ENCODE assay signal across 23 cellular contexts in the genomic region with DNA sequence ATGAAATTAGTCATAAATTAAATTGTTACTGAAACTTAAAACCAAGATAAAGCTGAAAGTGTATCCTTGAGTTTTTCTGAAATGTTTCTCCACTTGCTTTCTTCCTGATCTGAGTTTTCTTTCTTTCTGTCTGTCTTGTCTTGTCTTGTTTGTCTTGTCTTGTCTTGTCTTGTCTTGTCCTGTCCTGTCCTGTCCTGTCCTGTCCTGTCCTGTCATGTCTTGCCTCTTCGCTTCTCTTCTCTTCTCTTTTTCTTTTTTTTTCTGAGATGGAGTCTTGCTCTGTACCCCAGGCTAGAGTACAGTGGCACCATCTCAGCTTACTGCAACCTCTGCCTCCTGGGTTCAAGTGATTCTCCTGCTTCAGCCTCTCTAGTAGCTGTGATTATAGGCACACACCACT.
DNase-seq lines count a peak whose midpoint lies in the region; ATAC-seq, FAIRE-seq and TF ChIP-seq lines count a peak whose summit lies in the region.
"Had no signal": no experiment of that assay in that cellular context is flagged by ENCODE, and none has a peak within 500 bp of the region (broad histone marks: within the 10 kb centered on the region; RNA-seq: fewer than 3 reads in every experiment).

No MANE protein-coding gene starts in this region.

- ATAC-seq in WTC11: no peak
- ATAC-seq in pancreas: no peak
- ATAC-seq: SK-N-SH treated with all-trans-retinoic acid at 6 μM for 48 hours had no signal

- peaks cover 13% of the 10 kb centered on the region for H3K36me3 Mint-ChIP-seq in WTC11
- H3K36me3 Mint-ChIP-seq: IgD-negative memory B cell had no signal

- H3K4me1 ChIP-seq in HEK293 (ENCODE audit: control insufficient read depth, insufficient read depth, low read length): peaks cover 26% of the 10 kb centered on the region
- H3K4me1 ChIP-seq in thyroid gland: peaks cover 59 to 65% of the 10 kb centered on the region in 2 donors
- peaks cover 0 to 24% (median 15%) of the 10 kb centered on the region in 3 donors for H3K4me1 ChIP-seq in pancreas
- H3K4me1 ChIP-seq: BLaER1 had no signal

- no peak for TF ChIP-seq CTCF in HEK293 (tag by site-specific recombination; IDR thresholded peaks at IDR 0.05)
- no peak for TF ChIP-seq CTCF in WTC11 (IDR thresholded peaks at IDR 0.05)
- TF ChIP-seq CTCF in epithelial cell of esophagus (IDR thresholded peaks at IDR 0.05; ENCODE audit: insufficient read depth, low read depth, low read length, missing control alignments): no peak
- no peak for TF ChIP-seq CTCF in thyroid gland (IDR thresholded peaks at IDR 0.05)
- TF ChIP-seq CTCF in pancreas (IDR thresholded peaks at IDR 0.05): no peak

- FAIRE-seq in frontal cortex (lab: Jason Lieb, UNC) (no peak), pancreas (lab: Jason Lieb, UNC) (no peak)

- H3K36me3 ChIP-seq in HEK293 (ENCODE audit: control insufficient read depth in 2 of 2, insufficient read depth in 1 of 2, low read length in 2 of 2) (no peaks in the 10 kb centered on the region), thyroid gland (no peaks in the 10 kb centered on the region), pancreas (no peaks in the 10 kb centered on the region)
- H3K36me3 ChIP-seq: BLaER1, MG63, Peyer's patch had no signal

- H3K27ac Mint-ChIP-seq in WTC11: peak overlapping the region; percentile 84
- H3K27ac Mint-ChIP-seq: CD4-positive, alpha-beta T cell; IgD-negative memory B cell had no signal

- H3K4me3 Mint-ChIP-seq in WTC11: no peak overlapping the region
- H3K4me3 Mint-ChIP-seq: CD4-positive, alpha-beta T cell; IgD-negative memory B cell had no signal

- H3K27ac ChIP-seq in HEK293 (ENCODE audit: extremely low read depth, low read depth, low read length) (no peak overlapping the region), thyroid gland (peak overlapping the region; percentile 14 to 91 (median 60)), pancreas (no peak overlapping the region)
- H3K27ac ChIP-seq: BLaER1, Peyer's patch had no signal

- H3K9me3 Mint-ChIP-seq in WTC11: peaks cover 10% of the 10 kb centered on the region
- H3K9me3 Mint-ChIP-seq: IgD-negative memory B cell had no signal

- peaks cover 68% of the 10 kb centered on the region for H3K4me1 Mint-ChIP-seq in WTC11
- H3K4me1 Mint-ChIP-seq: IgD-negative memory B cell had no signal

- no peaks in the 10 kb centered on the region for H3K27me3 Mint-ChIP-seq in WTC11 (ENCODE audit: low read depth)
- H3K27me3 Mint-ChIP-seq: CD4-positive, alpha-beta T cell; IgD-negative memory B cell had no signal

- no peak for TF ChIP-seq POLR2A in thyroid gland (IDR thresholded peaks at IDR 0.05)

- intact Hi-C loops in thyroid gland (cut with DNase I) (no loop called here), pancreas (cut with DNase I) (no loop called here)

- CTCF ChIA-PET in HEK293 (lab: Yijun Ruan, JAX): no interaction called here
- CTCF ChIA-PET in WTC11 (lab: Charles Lee): no interaction called here

- no peaks in the 10 kb centered on the region for H3K9me3 ChIP-seq in HEK293 (ENCODE audit: control insufficient read depth, insufficient read depth, low read depth, low read length)
- no peaks in the 10 kb centered on the region for H3K9me3 ChIP-seq in thyroid gland
- H3K9me3 ChIP-seq in pancreas: no peaks in the 10 kb centered on the region
- H3K9me3 ChIP-seq: BLaER1, MG63, Peyer's patch had no signal

- no peak overlapping the region for H3K4me3 ChIP-seq in HEK293 (ENCODE audit: low read depth, low read length)
- H3K4me3 ChIP-seq in epithelial cell of esophagus (ENCODE audit: low read length): no peak overlapping the region
- H3K4me3 ChIP-seq in thyroid gland (replicated peaks in 1 of 3): no peak overlapping the region
- no peak overlapping the region for H3K4me3 ChIP-seq in pancreas
- H3K4me3 ChIP-seq: BLaER1, MG63, Peyer's patch had no signal

- WGBS in thyroid gland, 2 donors: 85 to 94% methylated on average over 1 of the region's 1 CpG
- 85 to 100% methylated on average over 1 of the region's 1 CpG for WGBS in pancreas, 2 donors

- H3K27me3 ChIP-seq in thyroid gland: no peaks in the 10 kb centered on the region
- H3K27me3 ChIP-seq in pancreas: no peaks in the 10 kb centered on the region
- H3K27me3 ChIP-seq: BLaER1, MG63, Peyer's patch had no signal

- POLR2A ChIA-PET in HEK293 (lab: Yijun Ruan, JAX) (no interaction called here), WTC11 (lab: Charles Lee) (no interaction called here)

- DNase-seq in WTC11 (ENCODE audit: low spot score): no peak
- peak; percentile 70 for DNase-seq in epithelial cell of esophagus (ENCODE audit: low read depth)
- DNase-seq in thyroid gland: no peak
- DNase-seq in frontal cortex (ENCODE audit: low spot score in 2 of 2): no peak
- no peak for DNase-seq in SW480 (ENCODE audit: low spot score)
- DNase-seq in pancreas: no peak
- DNase-seq: CD4-positive, alpha-beta T cell; COR-L47; DMS79; HCEC 1CT; Kasumi-1; MG63; NCI-H1417; NCI-H1694 treated with DMSO at 0.1 percent for 48 hours; NCI-H2081 treated with DMSO at 0.1 percent for 48 hours; NCI-H2171 treated with DMSO at 0.1 percent for 48 hours; NCI-H524 treated with DMSO at 0.1 percent for 48 hours; NCI-H82; Peyer's patch had no signal

TF ChIP-seq in HEK293, 187 proteins besides CTCF, POLR2A, EP300 and RAD21:
- TF ChIP-seq ZNF140 (tag by site-specific recombination; IDR thresholded peaks at IDR 0.05) (0 out of 2 replicates have a peak, but pooled peaks have one; percentile 4), PRDM1 (tag by site-specific recombination; IDR thresholded peaks at IDR 0.05) (peak; percentile 37; the same call in 1 of the 2 replicates), ZNF664 (tag by site-specific recombination; IDR thresholded peaks at IDR 0.05) (peak; percentile 48; the same call in 1 of the 2 replicates), ZNF366 (tag by site-specific recombination; conservative IDR thresholded peaks at IDR 0.05) (no peak)
- TF ChIP-seq, protein P1, sequence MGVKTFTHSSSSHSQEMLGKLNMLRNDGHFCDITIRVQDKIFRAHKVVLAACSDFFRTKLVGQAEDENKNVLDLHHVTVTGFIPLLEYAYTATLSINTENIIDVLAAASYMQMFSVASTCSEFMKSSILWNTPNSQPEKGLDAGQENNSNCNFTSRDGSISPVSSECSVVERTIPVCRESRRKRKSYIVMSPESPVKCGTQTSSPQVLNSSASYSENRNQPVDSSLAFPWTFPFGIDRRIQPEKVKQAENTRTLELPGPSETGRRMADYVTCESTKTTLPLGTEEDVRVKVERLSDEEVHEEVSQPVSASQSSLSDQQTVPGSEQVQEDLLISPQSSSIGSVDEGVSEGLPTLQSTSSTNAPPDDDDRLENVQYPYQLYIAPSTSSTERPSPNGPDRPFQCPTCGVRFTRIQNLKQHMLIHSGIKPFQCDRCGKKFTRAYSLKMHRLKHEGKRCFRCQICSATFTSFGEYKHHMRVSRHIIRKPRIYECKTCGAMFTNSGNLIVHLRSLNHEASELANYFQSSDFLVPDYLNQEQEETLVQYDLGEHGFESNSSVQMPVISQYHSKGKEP (tag by site-specific recombination; IDR thresholded peaks at IDR 0.05): no peak
TF ChIP-seq in HEK293: peak in this region for 3.

TF ChIP-seq in WTC11, 78 proteins besides CTCF, POLR2A, EP300 and RAD21 (continues in another document):
- TF ChIP-seq MYBL2 (CRISPR knock-in tag; IDR thresholded peaks at IDR 0.05): no peak
- TF ChIP-seq JAZF1 (CRISPR knock-in tag; IDR thresholded peaks at IDR 0.05): no peak
- TF ChIP-seq TP53 (CRISPR knock-in tag; IDR thresholded peaks at IDR 0.05): no peak
- TF ChIP-seq TEAD1 (CRISPR knock-in tag; IDR thresholded peaks at IDR 0.05): no peak
- TF ChIP-seq ZNF232 (CRISPR knock-in tag; IDR thresholded peaks at IDR 0.05): no peak
- no peak for TF ChIP-seq NR1H2 (CRISPR knock-in tag; IDR thresholded peaks at IDR 0.05)
- TF ChIP-seq FOXJ3 (CRISPR knock-in tag; IDR thresholded peaks at IDR 0.05; ENCODE audit: borderline replicate concordance): no peak
- TF ChIP-seq SMAD3 (CRISPR knock-in tag; IDR thresholded peaks at IDR 0.05; ENCODE audit: borderline replicate concordance): no peak
- TF ChIP-seq, protein P2, sequence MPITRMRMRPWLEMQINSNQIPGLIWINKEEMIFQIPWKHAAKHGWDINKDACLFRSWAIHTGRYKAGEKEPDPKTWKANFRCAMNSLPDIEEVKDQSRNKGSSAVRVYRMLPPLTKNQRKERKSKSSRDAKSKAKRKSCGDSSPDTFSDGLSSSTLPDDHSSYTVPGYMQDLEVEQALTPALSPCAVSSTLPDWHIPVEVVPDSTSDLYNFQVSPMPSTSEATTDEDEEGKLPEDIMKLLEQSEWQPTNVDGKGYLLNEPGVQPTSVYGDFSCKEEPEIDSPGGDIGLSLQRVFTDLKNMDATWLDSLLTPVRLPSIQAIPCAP (CRISPR knock-in tag; IDR thresholded peaks at IDR 0.05): no peak
- no peak for TF ChIP-seq CREB1 (CRISPR knock-in tag; IDR thresholded peaks at IDR 0.05)
- no peak for TF ChIP-seq TCF7 (CRISPR knock-in tag; IDR thresholded peaks at IDR 0.05; ENCODE audit: low read depth)
- no peak for TF ChIP-seq IRF2 (CRISPR knock-in tag; IDR thresholded peaks at IDR 0.05; ENCODE audit: borderline replicate concordance, low read depth)
- TF ChIP-seq, protein P3, sequence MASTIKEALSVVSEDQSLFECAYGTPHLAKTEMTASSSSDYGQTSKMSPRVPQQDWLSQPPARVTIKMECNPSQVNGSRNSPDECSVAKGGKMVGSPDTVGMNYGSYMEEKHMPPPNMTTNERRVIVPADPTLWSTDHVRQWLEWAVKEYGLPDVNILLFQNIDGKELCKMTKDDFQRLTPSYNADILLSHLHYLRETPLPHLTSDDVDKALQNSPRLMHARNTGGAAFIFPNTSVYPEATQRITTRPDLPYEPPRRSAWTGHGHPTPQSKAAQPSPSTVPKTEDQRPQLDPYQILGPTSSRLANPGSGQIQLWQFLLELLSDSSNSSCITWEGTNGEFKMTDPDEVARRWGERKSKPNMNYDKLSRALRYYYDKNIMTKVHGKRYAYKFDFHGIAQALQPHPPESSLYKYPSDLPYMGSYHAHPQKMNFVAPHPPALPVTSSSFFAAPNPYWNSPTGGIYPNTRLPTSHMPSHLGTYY (CRISPR knock-in tag; IDR thresholded peaks at IDR 0.05): no peak
- no peak for TF ChIP-seq ETV6 (CRISPR knock-in tag; IDR thresholded peaks at IDR 0.05)
- TF ChIP-seq RELA (CRISPR knock-in tag; IDR thresholded peaks at IDR 0.05; ENCODE audit: borderline replicate concordance): no peak
- no peak for TF ChIP-seq NFE2L1 (CRISPR knock-in tag; IDR thresholded peaks at IDR 0.05)

Comparison
In these comparisons a context has a peak if more than half of its experiments do, and no peak if none do; other contexts are left out.
1. H3K27ac ChIP-seq: peak in thyroid gland (3 of 3); none in HEK293 (single experiment) and pancreas (0 of 4).